18 cellular contexts compared by ENCODE assay signal in genomic region chr22:48587236-48587865, GRCh38.
DNase-seq lines count a peak whose midpoint lies in the region; ATAC-seq and TF ChIP-seq lines count a peak whose summit lies in the region.
"Had no signal": no experiment of that assay in that cellular context is flagged by ENCODE, and none has a peak within 500 bp of the region (broad histone marks: within the 10 kb centered on the region; RNA-seq: fewer than 3 reads in every experiment).

No MANE protein-coding gene starts in this region.

- no peak overlapping the region for H3K27ac ChIP-seq in Karpas-422 (ENCODE audit: low read length)
- H3K27ac ChIP-seq: HL-60, KMS-11 had no signal

- no peak overlapping the region for H2AFZ ChIP-seq in Karpas-422 (ENCODE audit: low read length)

- H3K4me1 Mint-ChIP-seq in glutamatergic neuron (ENCODE audit: low read depth, unreplicated experiment): no peaks in the 10 kb centered on the region
- H3K4me1 Mint-ChIP-seq: B cell; CD14-positive monocyte; CD4-positive, alpha-beta memory T cell had no signal

- H3K9me3 ChIP-seq in Karpas-422 (ENCODE audit: low read length): peaks cover 4% of the 10 kb centered on the region; the same call in 1 of the 2 replicates
- H3K9me3 ChIP-seq: HAP-1 had no signal

- ATAC-seq in Right ventricle myocardium superior (ENCODE audit: poor library complexity) (no peak), GM18520 (IDR thresholded peaks at IDR 0.05; ENCODE audit: unreplicated experiment) (no peak), HG03520 (IDR thresholded peaks at IDR 0.05; ENCODE audit: unreplicated experiment) (no peak)

- no peaks in the 10 kb centered on the region for H3K9me2 ChIP-seq in Karpas-422 (replicated peaks; ENCODE audit: insufficient read depth, low read length)

- intact Hi-C loops in Right ventricle myocardium superior (cut with DNase I): no loop called here
- intact Hi-C loops in cardiac septum (cut with DNase I): no loop called here

- peaks cover 9% of the 10 kb centered on the region for H3K9me3 Mint-ChIP-seq in glutamatergic neuron (ENCODE audit: unreplicated experiment)
- H3K9me3 Mint-ChIP-seq: CD14-positive monocyte; CD4-positive, alpha-beta memory T cell had no signal

- no peak overlapping the region for H3K9ac ChIP-seq in Karpas-422 (ENCODE audit: low read length)
- H3K9ac ChIP-seq: KMS-11 had no signal

- no peak for TF ChIP-seq CTCF in glutamatergic neuron (IDR thresholded peaks at IDR 0.05; ENCODE audit: partially characterized antibody, unreplicated experiment)

- H3K79me2 ChIP-seq in Karpas-422 (ENCODE audit: low read length): no peaks in the 10 kb centered on the region

- peak overlapping the region; percentile 35 for H3K27ac Mint-ChIP-seq in glutamatergic neuron (ENCODE audit: unreplicated experiment)
- H3K27ac Mint-ChIP-seq: B cell; CD14-positive monocyte; CD4-positive, alpha-beta memory T cell had no signal

- H3K36me3 ChIP-seq in Karpas-422 (ENCODE audit: insufficient read depth, low read length): no peaks in the 10 kb centered on the region
- H3K36me3 ChIP-seq: HAP-1 had no signal

- H3K4me3 ChIP-seq in Karpas-422 (ENCODE audit: low read length): no peak overlapping the region
- H3K4me3 ChIP-seq: HAP-1 had no signal

- peak; percentile 10 for DNase-seq in Right ventricle myocardium superior
- DNase-seq in cardiac septum (ENCODE audit: low spot score): no peak
- no peak for DNase-seq in Karpas-422
- DNase-seq in glutamatergic neuron: no peak
- no peak for DNase-seq in EL
- no peak for DNase-seq in stimulated activated naive CD4-positive, alpha-beta T cell (lab: John Stamatoyannopoulos, UW)
- DNase-seq: 8988T; Calu3; CD4-positive, alpha-beta memory T cell; DND-41; GOT3 had no signal

- H4K20me1 ChIP-seq in Karpas-422 (ENCODE audit: insufficient read depth, low read depth, low read length): no peaks in the 10 kb centered on the region

- H3K27me3 Mint-ChIP-seq in glutamatergic neuron (ENCODE audit: unreplicated experiment): peaks cover 6% of the 10 kb centered on the region
- H3K27me3 Mint-ChIP-seq: B cell had no signal

- H3K4me3 Mint-ChIP-seq in glutamatergic neuron (ENCODE audit: unreplicated experiment): no peak overlapping the region
- H3K4me3 Mint-ChIP-seq: B cell; CD14-positive monocyte; CD4-positive, alpha-beta memory T cell had no signal

- no peaks in the 10 kb centered on the region for H3K36me3 Mint-ChIP-seq in glutamatergic neuron (ENCODE audit: unreplicated experiment)
- H3K36me3 Mint-ChIP-seq: CD14-positive monocyte; CD4-positive, alpha-beta memory T cell had no signal

- peak overlapping the region; percentile 38 for H3K4me2 ChIP-seq in Karpas-422 (ENCODE audit: low read depth, low read length, poor library complexity, severe bottlenecking)
- H3K4me2 ChIP-seq: KMS-11 had no signal

- no peaks in the 10 kb centered on the region for H3K27me3 ChIP-seq in Karpas-422 (ENCODE audit: low read length)

- peaks cover 43% of the 10 kb centered on the region for H3K4me1 ChIP-seq in Karpas-422 (ENCODE audit: low read length)
- H3K4me1 ChIP-seq: HAP-1 had no signal
